17 cellular contexts compared by ENCODE assay signal in genomic region chr7:127771707-127772106, GRCh38.
A peak's percentile ranks its signal among the peaks of the same experiment; 100 is the strongest.
DNase-seq lines count a peak whose midpoint lies in the region; ATAC-seq and TF ChIP-seq lines count a peak whose summit lies in the region.
"Had no signal": no experiment of that assay in that cellular context is flagged by ENCODE, and none has a peak within 500 bp of the region (broad histone marks: within the 10 kb centered on the region; RNA-seq: fewer than 3 reads in every experiment).

No MANE protein-coding gene starts in this region.

- peaks cover 16% of the 10 kb centered on the region for H3K79me2 ChIP-seq in OCI-LY1 (ENCODE audit: insufficient read depth, low read length)

- peaks cover 3% of the 10 kb centered on the region; the same call in 1 of the 2 replicates for H3K36me3 ChIP-seq in OCI-LY1 (ENCODE audit: insufficient read depth, low read length)

- peak overlapping the region; percentile 37 for H3K4me2 ChIP-seq in OCI-LY1 (ENCODE audit: low read length)
- H3K4me2 ChIP-seq: A549, KMS-11 had no signal

- H3F3A ChIP-seq in OCI-LY1 (ENCODE audit: insufficient read depth, low read length) = no peaks in the 10 kb centered on the region

- no peaks in the 10 kb centered on the region for H3K27me3 Mint-ChIP-seq in activated T-helper 1 cell treated with anti-CD3 and anti-CD28 coated beads, Interleukin-12 subunit alpha, Interleukin-12 subunit beta, Interleukin-2, Interleukin-4 antibody, amounts not matched to agents 30 ng/mL and 10 ng/mL and 1 ng/mL, durations not matched to agents 14 hours and 24 hours and 36 hours (ENCODE audit: insufficient read depth)

- peak overlapping the region; percentile 62 for H3K27ac ChIP-seq in OCI-LY1 (ENCODE audit: low read depth, low read length, poor library complexity, severe bottlenecking)
- H3K27ac ChIP-seq: A549, C4-2B, KMS-11, RWPE1 had no signal

- no peaks in the 10 kb centered on the region for H3K9me3 Mint-ChIP-seq in activated T-helper 1 cell treated with anti-CD3 and anti-CD28 coated beads, Interleukin-12 subunit alpha, Interleukin-12 subunit beta, Interleukin-2, Interleukin-4 antibody, amounts not matched to agents 30 ng/mL and 10 ng/mL and 1 ng/mL, durations not matched to agents 14 hours and 24 hours and 36 hours
- H3K9me3 Mint-ChIP-seq: HFFc6 had no signal

- H3K9me3 ChIP-seq in OCI-LY1 (ENCODE audit: low read length) = no peaks in the 10 kb centered on the region
- H3K9me3 ChIP-seq: A549 had no signal

- TF ChIP-seq CTCF in GM12865 (IDR thresholded peaks at IDR 0.05; ENCODE audit: insufficient read depth, low read depth, low read length, missing control alignments) = no peak
- TF ChIP-seq CTCF in OCI-LY1 (IDR thresholded peaks at IDR 0.05; ENCODE audit: low read length) = no peak

- peaks cover 33% of the 10 kb centered on the region for H3K4me1 ChIP-seq in OCI-LY1 (ENCODE audit: insufficient read depth, low read length, severe bottlenecking)
- H3K4me1 ChIP-seq: A549 had no signal

- H3K4me1 Mint-ChIP-seq in activated T-helper 1 cell treated with anti-CD3 and anti-CD28 coated beads, Interleukin-12 subunit alpha, Interleukin-12 subunit beta, Interleukin-2, Interleukin-4 antibody, amounts not matched to agents 30 ng/mL and 10 ng/mL and 1 ng/mL, durations not matched to agents 14 hours and 24 hours and 36 hours (ENCODE audit: low read depth) = peaks cover 30% of the 10 kb centered on the region

- H3K4me3 Mint-ChIP-seq in activated T-helper 1 cell treated with anti-CD3 and anti-CD28 coated beads, Interleukin-12 subunit alpha, Interleukin-12 subunit beta, Interleukin-2, Interleukin-4 antibody, amounts not matched to agents 30 ng/mL and 10 ng/mL and 1 ng/mL, durations not matched to agents 14 hours and 24 hours and 36 hours = no peak overlapping the region
- H3K4me3 Mint-ChIP-seq: HFFc6 had no signal

- ATAC-seq in GM18520 (IDR thresholded peaks at IDR 0.05; ENCODE audit: unreplicated experiment) = peak; percentile 53
- ATAC-seq in HG02885 (IDR thresholded peaks at IDR 0.05; ENCODE audit: poor library complexity, unreplicated experiment) = peak; percentile 60
- ATAC-seq in HG02763 (IDR thresholded peaks at IDR 0.05; ENCODE audit: unreplicated experiment) = no peak
- ATAC-seq: A549 had no signal

- no peak overlapping the region for H2AFZ ChIP-seq in OCI-LY1 (ENCODE audit: low read length)

- no peak overlapping the region for H3K9ac ChIP-seq in OCI-LY1 (ENCODE audit: low read length)
- H3K9ac ChIP-seq: KMS-11 had no signal

- H3K27ac Mint-ChIP-seq in activated T-helper 1 cell treated with anti-CD3 and anti-CD28 coated beads, Interleukin-12 subunit alpha, Interleukin-12 subunit beta, Interleukin-2, Interleukin-4 antibody, amounts not matched to agents 30 ng/mL and 10 ng/mL and 1 ng/mL, durations not matched to agents 14 hours and 24 hours and 36 hours = no peak overlapping the region
- H3K27ac Mint-ChIP-seq: HFFc6 had no signal

- H3K4me3 ChIP-seq in GM12865 (ENCODE audit: low read depth, low read length) (no peak overlapping the region), OCI-LY1 (ENCODE audit: low read depth, low read length, poor library complexity, severe bottlenecking) (peak overlapping the region; percentile 2)
- H3K4me3 ChIP-seq: A549 had no signal

- intact Hi-C loops in activated T-helper 1 cell treated with anti-CD3 and anti-CD28 coated beads, Interleukin-12 subunit alpha, Interleukin-12 subunit beta, Interleukin-2, Interleukin-4 antibody, amounts not matched to agents 30 ng/mL and 10 ng/mL and 1 ng/mL, durations not matched to agents 14 hours and 24 hours and 36 hours (cut with micrococcal nuclease) = no loop called here

- no peaks in the 10 kb centered on the region for H3K9me2 ChIP-seq in OCI-LY1 (ENCODE audit: low read depth, low read length)

- no peaks in the 10 kb centered on the region for H3K27me3 ChIP-seq in OCI-LY1 (ENCODE audit: insufficient read depth, low read length)

- peaks cover 11% of the 10 kb centered on the region for H3K36me3 Mint-ChIP-seq in activated T-helper 1 cell treated with anti-CD3 and anti-CD28 coated beads, Interleukin-12 subunit alpha, Interleukin-12 subunit beta, Interleukin-2, Interleukin-4 antibody, amounts not matched to agents 30 ng/mL and 10 ng/mL and 1 ng/mL, durations not matched to agents 14 hours and 24 hours and 36 hours (ENCODE audit: low read depth)

- no peaks in the 10 kb centered on the region for H4K20me1 ChIP-seq in OCI-LY1 (ENCODE audit: insufficient read depth, low read length)

- DNase-seq in GM12865 (ENCODE audit: low read depth) (peak; percentile 44), activated gamma-delta T cell (lab: John Stamatoyannopoulos, UW) (no peak)
- no peak for DNase-seq in activated T-helper 1 cell treated with anti-CD3 and anti-CD28 coated beads, Interleukin-12 subunit alpha, Interleukin-12 subunit beta, Interleukin-2, Interleukin-4 antibody, amounts not matched to agents 30 ng/mL and 10 ng/mL and 1 ng/mL, durations not matched to agents 14 hours and 24 hours and 36 hours (ENCODE audit: low spot score)
- no peak for DNase-seq in NK-92 treated with Interleukin-12 subunit alpha and Interleukin-12 subunit beta, amount 100 ng/mL, for 24 hours (lab: John Stamatoyannopoulos, UW)
- DNase-seq: GF-D8, HFFc6, NCI-H146, NCI-H510A treated with DMSO at 0.1 percent for 48 hours, OCI-M1 had no signal
